27 cellular contexts compared by ENCODE assay signal in the genomic region with DNA sequence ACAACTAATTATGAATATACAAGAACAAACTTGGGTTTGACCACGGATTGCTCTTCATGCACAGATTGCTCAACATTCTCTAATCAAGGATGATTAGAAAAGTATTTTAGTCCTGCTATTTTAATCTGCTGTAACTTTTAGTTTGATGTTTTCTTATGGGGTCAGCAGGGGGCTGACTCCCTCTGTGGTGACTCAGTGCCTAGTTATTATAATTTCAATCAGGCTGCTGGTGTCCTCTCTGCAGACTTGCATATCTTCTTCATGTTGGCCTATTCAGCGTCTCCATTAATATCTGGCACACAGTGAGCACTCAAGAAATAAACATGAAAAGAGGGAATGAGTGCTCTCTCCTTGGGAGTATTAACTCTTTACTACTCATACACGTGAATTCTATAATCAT.
A peak's percentile ranks its signal among the peaks of the same experiment; 100 is the strongest.
DNase-seq lines count a peak whose midpoint lies in the region; ATAC-seq and TF ChIP-seq lines count a peak whose summit lies in the region.
"Had no signal": no experiment of that assay in that cellular context is flagged by ENCODE, and none has a peak within 500 bp of the region (broad histone marks: within the 10 kb centered on the region; RNA-seq: fewer than 3 reads in every experiment).

No MANE protein-coding gene starts in this region.

- ATAC-seq in aorta (ENCODE audit: low FRiP score), result no peak
- ATAC-seq in natural killer cell treated with Interleukin-12 subunit alpha and Interleukin-12 subunit beta and Interleukin-15 and Interleukin-18, amount 100 ng/mL, for 72 hours, result no peak
- ATAC-seq: A549; CD8-positive, alpha-beta T cell had no signal

- H3K79me2 ChIP-seq in Loucy (ENCODE audit: insufficient read depth, low read length) (no peaks in the 10 kb centered on the region), neural progenitor cell (ENCODE audit: low read depth) (no peaks in the 10 kb centered on the region)

- peak overlapping the region; percentile 44 for H3K27ac Mint-ChIP-seq in neural progenitor cell
- no peak overlapping the region for H3K27ac Mint-ChIP-seq in natural killer cell treated with Interleukin-12 subunit alpha and Interleukin-12 subunit beta and Interleukin-15 and Interleukin-18, amount 100 ng/mL, for 72 hours
- H3K27ac Mint-ChIP-seq in activated T-helper 1 cell treated with anti-CD3 and anti-CD28 coated beads, Interleukin-12 subunit alpha, Interleukin-12 subunit beta, Interleukin-2, Interleukin-4 antibody, amounts not matched to agents 30 ng/mL and 10 ng/mL and 1 ng/mL, durations not matched to agents 14 hours and 24 hours and 36 hours, result no peak overlapping the region
- H3K27ac Mint-ChIP-seq: B cell; CD8-positive, alpha-beta T cell; IgD-negative memory B cell had no signal

- H3K9me2 ChIP-seq in Loucy (replicated peaks; ENCODE audit: low read depth, low read length), result no peaks in the 10 kb centered on the region

- H3K36me3 ChIP-seq in Loucy (ENCODE audit: insufficient read depth, low read length), result no peaks in the 10 kb centered on the region
- H3K36me3 ChIP-seq in neural progenitor cell, result no peaks in the 10 kb centered on the region
- no peaks in the 10 kb centered on the region for H3K36me3 ChIP-seq in aorta (ENCODE audit: control insufficient read depth in 1 of 2, insufficient read depth in 2 of 2, low read length in 1 of 2)
- H3K36me3 ChIP-seq: SJSA1 had no signal

- H3K27me3 ChIP-seq in Loucy (ENCODE audit: insufficient read depth, low read length, poor library complexity, severe bottlenecking) (no peaks in the 10 kb centered on the region), neural progenitor cell (no peaks in the 10 kb centered on the region), aorta (ENCODE audit: control insufficient read depth in 1 of 2, insufficient read depth in 2 of 2, low read length in 1 of 2) (no peaks in the 10 kb centered on the region)
- H3K27me3 ChIP-seq: SJSA1 had no signal

- H3K9me3 ChIP-seq in Loucy (ENCODE audit: insufficient read depth, low read depth, low read length) (0 out of 2 replicates have a peak, but pooled peaks cover 3% of the 10 kb centered on the region), neural progenitor cell (ENCODE audit: low read depth) (no peaks in the 10 kb centered on the region), aorta (ENCODE audit: control insufficient read depth, low read length) (no peaks in the 10 kb centered on the region)
- H3K9me3 ChIP-seq: A549, Caco-2, SJSA1 had no signal

- no peak overlapping the region for H3K4me3 Mint-ChIP-seq in neural progenitor cell
- H3K4me3 Mint-ChIP-seq in natural killer cell treated with Interleukin-12 subunit alpha and Interleukin-12 subunit beta and Interleukin-15 and Interleukin-18, amount 100 ng/mL, for 72 hours, result no peak overlapping the region
- no peak overlapping the region for H3K4me3 Mint-ChIP-seq in activated T-helper 1 cell treated with anti-CD3 and anti-CD28 coated beads, Interleukin-12 subunit alpha, Interleukin-12 subunit beta, Interleukin-2, Interleukin-4 antibody, amounts not matched to agents 30 ng/mL and 10 ng/mL and 1 ng/mL, durations not matched to agents 14 hours and 24 hours and 36 hours
- H3K4me3 Mint-ChIP-seq: B cell; CD8-positive, alpha-beta T cell; IgD-negative memory B cell had no signal

- no peaks in the 10 kb centered on the region for H3K36me3 Mint-ChIP-seq in neural progenitor cell
- peaks cover 7% of the 10 kb centered on the region for H3K36me3 Mint-ChIP-seq in natural killer cell treated with Interleukin-12 subunit alpha and Interleukin-12 subunit beta and Interleukin-15 and Interleukin-18, amount 100 ng/mL, for 72 hours
- H3K36me3 Mint-ChIP-seq in activated T-helper 1 cell treated with anti-CD3 and anti-CD28 coated beads, Interleukin-12 subunit alpha, Interleukin-12 subunit beta, Interleukin-2, Interleukin-4 antibody, amounts not matched to agents 30 ng/mL and 10 ng/mL and 1 ng/mL, durations not matched to agents 14 hours and 24 hours and 36 hours (ENCODE audit: low read depth), result no peaks in the 10 kb centered on the region
- H3K36me3 Mint-ChIP-seq: CD8-positive, alpha-beta T cell; IgD-negative memory B cell had no signal

- H3K27me3 Mint-ChIP-seq in neural progenitor cell (ENCODE audit: insufficient read depth, low read depth), result no peaks in the 10 kb centered on the region
- peaks cover 9 to 16% of the 10 kb centered on the region in 2 donors for H3K27me3 Mint-ChIP-seq in natural killer cell treated with Interleukin-12 subunit alpha and Interleukin-12 subunit beta and Interleukin-15 and Interleukin-18, amount 100 ng/mL, for 72 hours
- H3K27me3 Mint-ChIP-seq in activated T-helper 1 cell treated with anti-CD3 and anti-CD28 coated beads, Interleukin-12 subunit alpha, Interleukin-12 subunit beta, Interleukin-2, Interleukin-4 antibody, amounts not matched to agents 30 ng/mL and 10 ng/mL and 1 ng/mL, durations not matched to agents 14 hours and 24 hours and 36 hours (ENCODE audit: insufficient read depth), result no peaks in the 10 kb centered on the region
- H3K27me3 Mint-ChIP-seq: B cell had no signal

- H3K4me1 ChIP-seq in Loucy (ENCODE audit: insufficient read depth, low read length, poor library complexity, severe bottlenecking), result no peaks in the 10 kb centered on the region
- H3K4me1 ChIP-seq in neural progenitor cell, result no peaks in the 10 kb centered on the region
- H3K4me1 ChIP-seq in aorta (ENCODE audit: control insufficient read depth in 1 of 2, insufficient read depth in 2 of 2, low read length in 2 of 2), result no peaks in the 10 kb centered on the region
- H3K4me1 ChIP-seq: SJSA1 had no signal

- H4K20me1 ChIP-seq in Loucy (ENCODE audit: insufficient read depth, low read length, poor library complexity, severe bottlenecking) (no peaks in the 10 kb centered on the region), neural progenitor cell (ENCODE audit: low read depth) (no peaks in the 10 kb centered on the region)

- H3K9me3 Mint-ChIP-seq in neural progenitor cell, result peaks cover 9% of the 10 kb centered on the region
- no peaks in the 10 kb centered on the region for H3K9me3 Mint-ChIP-seq in natural killer cell treated with Interleukin-12 subunit alpha and Interleukin-12 subunit beta and Interleukin-15 and Interleukin-18, amount 100 ng/mL, for 72 hours
- H3K9me3 Mint-ChIP-seq in activated T-helper 1 cell treated with anti-CD3 and anti-CD28 coated beads, Interleukin-12 subunit alpha, Interleukin-12 subunit beta, Interleukin-2, Interleukin-4 antibody, amounts not matched to agents 30 ng/mL and 10 ng/mL and 1 ng/mL, durations not matched to agents 14 hours and 24 hours and 36 hours, result no peaks in the 10 kb centered on the region
- H3K9me3 Mint-ChIP-seq: IgD-negative memory B cell had no signal

- H3K9ac ChIP-seq in Loucy (ENCODE audit: low read depth, low read length, poor library complexity, severe bottlenecking) (no peak overlapping the region), neural progenitor cell (no peak overlapping the region)
- H3K9ac ChIP-seq: KMS-11 had no signal

- intact Hi-C loops in aorta (cut with DNase I), result no loop called here
- intact Hi-C loops in activated T-helper 1 cell treated with anti-CD3 and anti-CD28 coated beads, Interleukin-12 subunit alpha, Interleukin-12 subunit beta, Interleukin-2, Interleukin-4 antibody, amounts not matched to agents 30 ng/mL and 10 ng/mL and 1 ng/mL, durations not matched to agents 14 hours and 24 hours and 36 hours (cut with micrococcal nuclease), result no loop called here

- H3K4me2 ChIP-seq in Loucy (ENCODE audit: low read depth, low read length, poor library complexity, severe bottlenecking), result no peak overlapping the region
- H3K4me2 ChIP-seq in neural progenitor cell, result no peak overlapping the region
- H3K4me2 ChIP-seq: A549, KMS-11 had no signal

- H3K4me1 Mint-ChIP-seq in neural progenitor cell, result peaks cover 12% of the 10 kb centered on the region
- H3K4me1 Mint-ChIP-seq in natural killer cell treated with Interleukin-12 subunit alpha and Interleukin-12 subunit beta and Interleukin-15 and Interleukin-18, amount 100 ng/mL, for 72 hours (ENCODE audit: low read depth in 2 of 2), result no peaks in the 10 kb centered on the region
- H3K4me1 Mint-ChIP-seq in activated T-helper 1 cell treated with anti-CD3 and anti-CD28 coated beads, Interleukin-12 subunit alpha, Interleukin-12 subunit beta, Interleukin-2, Interleukin-4 antibody, amounts not matched to agents 30 ng/mL and 10 ng/mL and 1 ng/mL, durations not matched to agents 14 hours and 24 hours and 36 hours (ENCODE audit: low read depth), result no peaks in the 10 kb centered on the region
- H3K4me1 Mint-ChIP-seq: B cell, IgD-negative memory B cell had no signal

- H3K27ac ChIP-seq in neural progenitor cell, result no peak overlapping the region
- H3K27ac ChIP-seq in aorta (ENCODE audit: low read depth in 1 of 2, low read length in 2 of 2), result no peak overlapping the region
- H3K27ac ChIP-seq: A549, C4-2B, KMS-11, SJSA1 had no signal

- peak; percentile 40 for TF ChIP-seq CTCF in Loucy (conservative IDR thresholded peaks at IDR 0.05; ENCODE audit: low read length)
- TF ChIP-seq CTCF in choroid plexus epithelial cell (conservative IDR thresholded peaks at IDR 0.05; ENCODE audit: low read depth, low read length), result peak; percentile 17
- no peak for TF ChIP-seq CTCF in neural progenitor cell (IDR thresholded peaks at IDR 0.05)

- H3K4me3 ChIP-seq in Loucy (ENCODE audit: low read length, poor library complexity, severe bottlenecking) (no peak overlapping the region), choroid plexus epithelial cell (ENCODE audit: low read depth, low read length) (no peak overlapping the region), neural progenitor cell (no peak overlapping the region), aorta (ENCODE audit: low read length in 2 of 2) (no peak overlapping the region)
- H3K4me3 ChIP-seq: A549, SJSA1 had no signal

- H3F3A ChIP-seq in Loucy (ENCODE audit: low read depth) (no peaks in the 10 kb centered on the region), neural progenitor cell (ENCODE audit: low read depth) (no peaks in the 10 kb centered on the region)

- peak; percentile 53 for DNase-seq in EH (ENCODE audit: low read depth)
- peak; percentile 58 for DNase-seq in choroid plexus epithelial cell (ENCODE audit: low read depth)
- no peak for DNase-seq in neural progenitor cell (ENCODE audit: low spot score)
- no peak for DNase-seq in aorta
- no peak for DNase-seq in ecto neural progenitor cell (ENCODE audit: low spot score)
- DNase-seq in natural killer cell treated with Interleukin-12 subunit alpha and Interleukin-12 subunit beta and Interleukin-15 and Interleukin-18, amount 100 ng/mL, for 72 hours (ENCODE audit: low spot score), result no peak
- no peak for DNase-seq in activated T-helper 1 cell treated with anti-CD3 and anti-CD28 coated beads, Interleukin-12 subunit alpha, Interleukin-12 subunit beta, Interleukin-2, Interleukin-4 antibody, amounts not matched to agents 30 ng/mL and 10 ng/mL and 1 ng/mL, durations not matched to agents 14 hours and 24 hours and 36 hours (ENCODE audit: low spot score)
- DNase-seq: Caco-2; CD8-positive, alpha-beta T cell; DMS79 treated with DMSO at 0.1 percent for 48 hours; H7; NCI-H1105; NCI-H1436 treated with DMSO at 0.1 percent for 48 hours; NCI-H187 treated with DMSO at 0.1 percent for 48 hours; NCI-H2107; NCI-H524; NCI-H748 treated with DMSO at 0.1 percent for 48 hours; Right ventricle myocardium superior; RPMI8226; T-helper 1 cell had no signal

- H2AFZ ChIP-seq in Loucy (ENCODE audit: low read length), result no peak overlapping the region
- H2AFZ ChIP-seq in neural progenitor cell (replicated peaks), result no peak overlapping the region

- WGBS in aorta, 2 donors, result 85 to 96% methylated on average over 3 of the region's 3 CpGs

Comparison
In these comparisons a context has a peak if more than half of its experiments do, and no peak if none do; other contexts are left out.
1. DNase-seq: peak in EH (single experiment) and choroid plexus epithelial cell (single experiment); none in neural progenitor cell (single experiment), aorta (0 of 2), ecto neural progenitor cell (single experiment), natural killer cell treated with Interleukin-12 subunit alpha and Interleukin-12 subunit beta and Interleukin-15 and Interleukin-18, amount 100 ng/mL, for 72 hours (single experiment) and activated T-helper 1 cell treated with anti-CD3 and anti-CD28 coated beads, Interleukin-12 subunit alpha, Interleukin-12 subunit beta, Interleukin-2, Interleukin-4 antibody, amounts not matched to agents 30 ng/mL and 10 ng/mL and 1 ng/mL, durations not matched to agents 14 hours and 24 hours and 36 hours (single experiment).